In the genomic region with DNA sequence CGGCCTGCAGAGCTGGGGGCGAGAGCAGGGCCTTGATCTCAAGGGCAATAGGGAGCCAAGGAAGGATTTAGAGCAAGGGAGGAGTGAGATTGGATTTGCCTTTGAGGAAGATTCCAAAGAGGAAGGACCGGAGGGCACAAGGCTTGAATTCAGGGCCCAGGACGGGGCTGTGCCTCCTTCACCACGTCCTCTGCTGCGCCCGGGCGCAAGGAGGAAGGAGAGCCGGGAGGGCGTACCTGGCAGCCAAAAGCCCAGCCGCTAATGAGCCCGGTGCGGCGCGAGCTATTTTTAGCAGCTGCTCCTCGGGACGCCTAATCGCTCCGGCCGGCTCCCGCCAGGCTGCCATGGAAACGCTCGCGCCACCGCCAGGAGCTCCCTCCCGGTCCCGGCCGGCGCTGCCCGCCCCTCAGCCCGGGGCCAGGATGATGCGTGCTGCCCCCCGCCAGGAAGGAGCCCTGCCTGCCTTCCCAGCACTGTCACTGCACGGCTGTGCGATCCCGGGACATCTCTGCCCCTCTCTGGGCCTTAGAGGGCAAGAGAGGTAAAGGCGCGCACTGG, we compare ENCODE assay signal across 1 cellular context.
TF ChIP-seq lines count a peak whose summit lies in the region.

No MANE protein-coding gene starts in this region.

TF ChIP-seq in H1, 55 proteins besides CTCF, POLR2A, EP300 and RAD21:
- TF ChIP-seq GABPA (IDR thresholded peaks at IDR 0.05; ENCODE audit: borderline replicate concordance, insufficient read depth, low read length) (no peak), SAP30 (IDR thresholded peaks at IDR 0.05; ENCODE audit: insufficient read depth, insufficient replicate concordance, low read length) (no peak), CREB1 (IDR thresholded peaks at IDR 0.05) (peak; percentile 65), MAFK (IDR thresholded peaks at IDR 0.05; ENCODE audit: low read depth, low read length) (no peak), KDM5A (IDR thresholded peaks at IDR 0.05; ENCODE audit: low read length) (no peak), SIRT6 (IDR thresholded peaks at IDR 0.05; ENCODE audit: low read length) (no peak), PHF8 (conservative IDR thresholded peaks at IDR 0.05; ENCODE audit: low read depth, low read length) (no peak), TAF1 (IDR thresholded peaks at IDR 0.05; ENCODE audit: low read depth, low read length) (peak; percentile 76), NANOG (IDR thresholded peaks at IDR 0.05; ENCODE audit: insufficient read depth, low read depth, low read length, poor library complexity, severe bottlenecking) (peak; percentile 56), YY1 (IDR thresholded peaks at IDR 0.05; ENCODE audit: low read depth, low read length) (peak; percentile 43; the same call in 1 of the 2 replicates), SP1 (IDR thresholded peaks at IDR 0.05; ENCODE audit: low read depth, low read length) (peak; percentile 78; the same call in 1 of the 2 replicates), RXRA (IDR thresholded peaks at IDR 0.05; ENCODE audit: insufficient read depth, low read depth, low read length) (no peak), GTF2F1 (IDR thresholded peaks at IDR 0.05; ENCODE audit: borderline replicate concordance, low read depth, low read length) (no peak), TEAD4 (IDR thresholded peaks at IDR 0.05; ENCODE audit: low read depth, low read length) (0 out of 2 replicates have a peak, but pooled peaks have one; percentile 13), CBX5 (IDR thresholded peaks at IDR 0.05; ENCODE audit: low read depth, low read length) (no peak), TBP (IDR thresholded peaks at IDR 0.05; ENCODE audit: low read depth, low read length) (peak; percentile 76; the same call in 1 of the 2 replicates), RNF2 (IDR thresholded peaks at IDR 0.05; ENCODE audit: borderline replicate concordance, low read depth, low read length, missing control alignments, poor library complexity, severe bottlenecking) (no peak), POU5F1 (IDR thresholded peaks at IDR 0.05; ENCODE audit: low read depth, low read length) (no peak), HDAC2 (IDR thresholded peaks at IDR 0.05; ENCODE audit: borderline replicate concordance in 1 of 2, low read depth in 2 of 2, low read length in 2 of 2) (peak in 1 of 2 experiments; percentile 98; a peak in 1 of 4 replicates), CHD1 (IDR thresholded peaks at IDR 0.05; ENCODE audit: low read depth, low read length) (no peak), SP2 (IDR thresholded peaks at IDR 0.05; ENCODE audit: low read length) (no peak), BRCA1 (IDR thresholded peaks at IDR 0.05; ENCODE audit: low read depth, low read length) (no peak), JUND (IDR thresholded peaks at IDR 0.05; ENCODE audit: low read length) (no peak), CEBPB (IDR thresholded peaks at IDR 0.05; ENCODE audit: low read depth, low read length) (no peak), KDM1A (IDR thresholded peaks at IDR 0.05; ENCODE audit: borderline replicate concordance, low read length) (peak; percentile 99), RBBP5 (IDR thresholded peaks at IDR 0.05; ENCODE audit: borderline replicate concordance, low read depth, low read length) (peak; percentile 97), POLR2AphosphoS5 (IDR thresholded peaks at IDR 0.05; ENCODE audit: low read depth, low read length) (peak; percentile 30; the same call in 1 of the 2 replicates), SIX5 (IDR thresholded peaks at IDR 0.05; ENCODE audit: low read depth, low read length) (no peak), ASH2L (IDR thresholded peaks at IDR 0.05; ENCODE audit: low read length) (peak; percentile 86), SUZ12 (IDR thresholded peaks at IDR 0.05; ENCODE audit: low read length) (no peak), EGR1 (IDR thresholded peaks at IDR 0.05; ENCODE audit: borderline replicate concordance, low read depth, low read length) (no peak), TCF12 (IDR thresholded peaks at IDR 0.05; ENCODE audit: low read depth, low read length) (no peak), JUN (IDR thresholded peaks at IDR 0.05; ENCODE audit: low read depth, low read length) (no peak), SRF (IDR thresholded peaks at IDR 0.05; ENCODE audit: low read depth, low read length) (peak; percentile 13; the same call in 1 of the 2 replicates), KDM4A (IDR thresholded peaks at IDR 0.05; ENCODE audit: low read depth, low read length, severe bottlenecking) (no peak)
- TF ChIP-seq, protein P1, sequence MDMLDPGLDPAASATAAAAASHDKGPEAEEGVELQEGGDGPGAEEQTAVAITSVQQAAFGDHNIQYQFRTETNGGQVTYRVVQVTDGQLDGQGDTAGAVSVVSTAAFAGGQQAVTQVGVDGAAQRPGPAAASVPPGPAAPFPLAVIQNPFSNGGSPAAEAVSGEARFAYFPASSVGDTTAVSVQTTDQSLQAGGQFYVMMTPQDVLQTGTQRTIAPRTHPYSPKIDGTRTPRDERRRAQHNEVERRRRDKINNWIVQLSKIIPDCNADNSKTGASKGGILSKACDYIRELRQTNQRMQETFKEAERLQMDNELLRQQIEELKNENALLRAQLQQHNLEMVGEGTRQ (IDR thresholded peaks at IDR 0.05; ENCODE audit: low read length), result no peak
- TF ChIP-seq, protein P2, sequence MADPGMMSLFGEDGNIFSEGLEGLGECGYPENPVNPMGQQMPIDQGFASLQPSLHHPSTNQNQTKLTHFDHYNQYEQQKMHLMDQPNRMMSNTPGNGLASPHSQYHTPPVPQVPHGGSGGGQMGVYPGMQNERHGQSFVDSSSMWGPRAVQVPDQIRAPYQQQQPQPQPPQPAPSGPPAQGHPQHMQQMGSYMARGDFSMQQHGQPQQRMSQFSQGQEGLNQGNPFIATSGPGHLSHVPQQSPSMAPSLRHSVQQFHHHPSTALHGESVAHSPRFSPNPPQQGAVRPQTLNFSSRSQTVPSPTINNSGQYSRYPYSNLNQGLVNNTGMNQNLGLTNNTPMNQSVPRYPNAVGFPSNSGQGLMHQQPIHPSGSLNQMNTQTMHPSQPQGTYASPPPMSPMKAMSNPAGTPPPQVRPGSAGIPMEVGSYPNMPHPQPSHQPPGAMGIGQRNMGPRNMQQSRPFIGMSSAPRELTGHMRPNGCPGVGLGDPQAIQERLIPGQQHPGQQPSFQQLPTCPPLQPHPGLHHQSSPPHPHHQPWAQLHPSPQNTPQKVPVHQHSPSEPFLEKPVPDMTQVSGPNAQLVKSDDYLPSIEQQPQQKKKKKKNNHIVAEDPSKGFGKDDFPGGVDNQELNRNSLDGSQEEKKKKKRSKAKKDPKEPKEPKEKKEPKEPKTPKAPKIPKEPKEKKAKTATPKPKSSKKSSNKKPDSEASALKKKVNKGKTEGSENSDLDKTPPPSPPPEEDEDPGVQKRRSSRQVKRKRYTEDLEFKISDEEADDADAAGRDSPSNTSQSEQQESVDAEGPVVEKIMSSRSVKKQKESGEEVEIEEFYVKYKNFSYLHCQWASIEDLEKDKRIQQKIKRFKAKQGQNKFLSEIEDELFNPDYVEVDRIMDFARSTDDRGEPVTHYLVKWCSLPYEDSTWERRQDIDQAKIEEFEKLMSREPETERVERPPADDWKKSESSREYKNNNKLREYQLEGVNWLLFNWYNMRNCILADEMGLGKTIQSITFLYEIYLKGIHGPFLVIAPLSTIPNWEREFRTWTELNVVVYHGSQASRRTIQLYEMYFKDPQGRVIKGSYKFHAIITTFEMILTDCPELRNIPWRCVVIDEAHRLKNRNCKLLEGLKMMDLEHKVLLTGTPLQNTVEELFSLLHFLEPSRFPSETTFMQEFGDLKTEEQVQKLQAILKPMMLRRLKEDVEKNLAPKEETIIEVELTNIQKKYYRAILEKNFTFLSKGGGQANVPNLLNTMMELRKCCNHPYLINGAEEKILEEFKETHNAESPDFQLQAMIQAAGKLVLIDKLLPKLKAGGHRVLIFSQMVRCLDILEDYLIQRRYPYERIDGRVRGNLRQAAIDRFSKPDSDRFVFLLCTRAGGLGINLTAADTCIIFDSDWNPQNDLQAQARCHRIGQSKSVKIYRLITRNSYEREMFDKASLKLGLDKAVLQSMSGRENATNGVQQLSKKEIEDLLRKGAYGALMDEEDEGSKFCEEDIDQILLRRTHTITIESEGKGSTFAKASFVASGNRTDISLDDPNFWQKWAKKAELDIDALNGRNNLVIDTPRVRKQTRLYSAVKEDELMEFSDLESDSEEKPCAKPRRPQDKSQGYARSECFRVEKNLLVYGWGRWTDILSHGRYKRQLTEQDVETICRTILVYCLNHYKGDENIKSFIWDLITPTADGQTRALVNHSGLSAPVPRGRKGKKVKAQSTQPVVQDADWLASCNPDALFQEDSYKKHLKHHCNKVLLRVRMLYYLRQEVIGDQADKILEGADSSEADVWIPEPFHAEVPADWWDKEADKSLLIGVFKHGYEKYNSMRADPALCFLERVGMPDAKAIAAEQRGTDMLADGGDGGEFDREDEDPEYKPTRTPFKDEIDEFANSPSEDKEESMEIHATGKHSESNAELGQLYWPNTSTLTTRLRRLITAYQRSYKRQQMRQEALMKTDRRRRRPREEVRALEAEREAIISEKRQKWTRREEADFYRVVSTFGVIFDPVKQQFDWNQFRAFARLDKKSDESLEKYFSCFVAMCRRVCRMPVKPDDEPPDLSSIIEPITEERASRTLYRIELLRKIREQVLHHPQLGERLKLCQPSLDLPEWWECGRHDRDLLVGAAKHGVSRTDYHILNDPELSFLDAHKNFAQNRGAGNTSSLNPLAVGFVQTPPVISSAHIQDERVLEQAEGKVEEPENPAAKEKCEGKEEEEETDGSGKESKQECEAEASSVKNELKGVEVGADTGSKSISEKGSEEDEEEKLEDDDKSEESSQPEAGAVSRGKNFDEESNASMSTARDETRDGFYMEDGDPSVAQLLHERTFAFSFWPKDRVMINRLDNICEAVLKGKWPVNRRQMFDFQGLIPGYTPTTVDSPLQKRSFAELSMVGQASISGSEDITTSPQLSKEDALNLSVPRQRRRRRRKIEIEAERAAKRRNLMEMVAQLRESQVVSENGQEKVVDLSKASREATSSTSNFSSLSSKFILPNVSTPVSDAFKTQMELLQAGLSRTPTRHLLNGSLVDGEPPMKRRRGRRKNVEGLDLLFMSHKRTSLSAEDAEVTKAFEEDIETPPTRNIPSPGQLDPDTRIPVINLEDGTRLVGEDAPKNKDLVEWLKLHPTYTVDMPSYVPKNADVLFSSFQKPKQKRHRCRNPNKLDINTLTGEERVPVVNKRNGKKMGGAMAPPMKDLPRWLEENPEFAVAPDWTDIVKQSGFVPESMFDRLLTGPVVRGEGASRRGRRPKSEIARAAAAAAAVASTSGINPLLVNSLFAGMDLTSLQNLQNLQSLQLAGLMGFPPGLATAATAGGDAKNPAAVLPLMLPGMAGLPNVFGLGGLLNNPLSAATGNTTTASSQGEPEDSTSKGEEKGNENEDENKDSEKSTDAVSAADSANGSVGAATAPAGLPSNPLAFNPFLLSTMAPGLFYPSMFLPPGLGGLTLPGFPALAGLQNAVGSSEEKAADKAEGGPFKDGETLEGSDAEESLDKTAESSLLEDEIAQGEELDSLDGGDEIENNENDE (IDR thresholded peaks at IDR 0.05; ENCODE audit: insufficient replicate concordance, low read length), result no peak
- TF ChIP-seq, protein P3, sequence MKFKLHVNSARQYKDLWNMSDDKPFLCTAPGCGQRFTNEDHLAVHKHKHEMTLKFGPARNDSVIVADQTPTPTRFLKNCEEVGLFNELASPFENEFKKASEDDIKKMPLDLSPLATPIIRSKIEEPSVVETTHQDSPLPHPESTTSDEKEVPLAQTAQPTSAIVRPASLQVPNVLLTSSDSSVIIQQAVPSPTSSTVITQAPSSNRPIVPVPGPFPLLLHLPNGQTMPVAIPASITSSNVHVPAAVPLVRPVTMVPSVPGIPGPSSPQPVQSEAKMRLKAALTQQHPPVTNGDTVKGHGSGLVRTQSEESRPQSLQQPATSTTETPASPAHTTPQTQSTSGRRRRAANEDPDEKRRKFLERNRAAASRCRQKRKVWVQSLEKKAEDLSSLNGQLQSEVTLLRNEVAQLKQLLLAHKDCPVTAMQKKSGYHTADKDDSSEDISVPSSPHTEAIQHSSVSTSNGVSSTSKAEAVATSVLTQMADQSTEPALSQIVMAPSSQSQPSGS (IDR thresholded peaks at IDR 0.05; ENCODE audit: low read length), result peak; percentile 43; the same call in 1 of the 2 replicates
- TF ChIP-seq, protein P4, sequence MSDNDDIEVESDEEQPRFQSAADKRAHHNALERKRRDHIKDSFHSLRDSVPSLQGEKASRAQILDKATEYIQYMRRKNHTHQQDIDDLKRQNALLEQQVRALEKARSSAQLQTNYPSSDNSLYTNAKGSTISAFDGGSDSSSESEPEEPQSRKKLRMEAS (IDR thresholded peaks at IDR 0.05), result peak; percentile 48
